ENCODE assay signal across 25 cellular contexts in the genomic region with DNA sequence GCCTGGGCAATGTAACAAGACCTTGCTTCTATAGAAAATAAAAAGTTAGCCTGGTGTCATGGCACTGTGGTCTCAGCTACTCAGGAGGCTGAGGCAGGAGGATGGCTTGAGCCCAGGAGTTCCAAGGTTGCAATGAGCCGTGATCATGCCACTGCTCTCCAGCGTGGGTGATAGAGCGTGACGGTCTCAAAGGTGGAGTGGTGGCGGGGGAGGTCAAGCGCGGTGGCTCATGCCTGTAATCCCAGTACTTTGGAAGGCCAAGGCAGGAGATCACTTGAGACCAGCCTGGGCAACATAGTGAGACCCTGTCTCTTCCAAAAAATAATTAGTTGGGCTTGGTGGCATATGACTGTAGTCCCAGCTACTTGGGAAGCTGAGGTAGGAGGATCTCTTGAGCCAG. TPM values are rescaled to one million over a fixed set of nuclear protein-coding genes. Genes with fewer than 3 reads are reported as not detected.
A peak's percentile ranks its signal among the peaks of the same experiment; 100 is the strongest.
DNase-seq lines count a peak whose midpoint lies in the region; ATAC-seq, FAIRE-seq and TF ChIP-seq lines count a peak whose summit lies in the region.
"Had no signal": no experiment of that assay in that cellular context is flagged by ENCODE, and none has a peak within 500 bp of the region (broad histone marks: within the 10 kb centered on the region; RNA-seq: fewer than 3 reads in every experiment).

No MANE protein-coding gene starts in this region.

- H4K91ac ChIP-seq in H1 (replicated peaks; ENCODE audit: insufficient read length, low read length): no peak overlapping the region

- H4K8ac ChIP-seq in H1 (ENCODE audit: extremely low read depth, insufficient read depth, low read length): no peak overlapping the region; the same call in 1 of the 2 replicates

- no peak overlapping the region for H3K4me3 Mint-ChIP-seq in stimulated activated memory B cell treated with anti-CD40 and anti-IgM and Interleukin-4, amounts not matched to agents 10 μg/mL and 1 μg/mL and 100 μg/mL, for 72 hours

- in situ Hi-C loops in HepG2 (cut with HindIII; ENCODE audit: extremely low pct_ligation_motif_present, low pct_unique_long_range_greater_than_20kb): no loop called here

- H2AFZ ChIP-seq in HepG2 (ENCODE audit: low read length): no peak overlapping the region
- no peak overlapping the region for H2AFZ ChIP-seq in H1 (ENCODE audit: low read length)

- H3K4me3 ChIP-seq in HepG2 (replicated peaks in 1 of 3; ENCODE audit: insufficient read depth in 1 of 3, low read depth in 2 of 3, low read length in 3 of 3) (no peak overlapping the region), right lobe of liver (no peak overlapping the region), H1 (ENCODE audit: extremely low read depth in 1 of 4, insufficient read depth in 2 of 4, low read depth in 3 of 4, low read length in 4 of 4) (no peak overlapping the region), esophagus squamous epithelium (no peak overlapping the region)
- H3K4me3 ChIP-seq: BLaER1 treated with 17β-estradiol and CSF1 and Interleukin-3, amounts not matched to agents 10 nM and 100 nM; HAP-1 had no signal

- no peak overlapping the region for H3K4me2 ChIP-seq in HepG2 (ENCODE audit: low read depth, low read length)
- no peak overlapping the region for H3K4me2 ChIP-seq in H1 (ENCODE audit: insufficient read depth in 1 of 2, low read depth in 2 of 2, low read length in 2 of 2)
- H3K4me2 ChIP-seq: BLaER1 treated with 17β-estradiol and CSF1 and Interleukin-3, amounts not matched to agents 10 nM and 100 nM had no signal

- no peaks in the 10 kb centered on the region for H3K4me1 ChIP-seq in HepG2 (ENCODE audit: insufficient read depth, low read length)
- H3K4me1 ChIP-seq in right lobe of liver: peaks cover 0 to 4% (median 0%) of the 10 kb centered on the region in 4 donors
- H3K4me1 ChIP-seq in H1 (replicated peaks in 1 of 4; ENCODE audit: control insufficient read depth in 3 of 4, insufficient read depth in 4 of 4, low read length in 3 of 4): peaks cover 0 to 2% (median 0%) of the 10 kb centered on the region in 4 experiments; a peak in 1 of 7 replicates
- peaks cover 5 to 46% (median 26%) of the 10 kb centered on the region in 3 donors for H3K4me1 ChIP-seq in esophagus squamous epithelium
- H3K4me1 ChIP-seq: HAP-1 had no signal

- no peak overlapping the region for H4K5ac ChIP-seq in H1 (ENCODE audit: insufficient read length, low read depth, low read length)

- H3K79me2 ChIP-seq in HepG2 (ENCODE audit: insufficient read depth, low read length): no peaks in the 10 kb centered on the region
- no peaks in the 10 kb centered on the region for H3K79me2 ChIP-seq in H1 (ENCODE audit: control insufficient read depth in 1 of 2, insufficient read depth in 2 of 2, low read length in 2 of 2)

- no peaks in the 10 kb centered on the region for H3K79me1 ChIP-seq in H1 (ENCODE audit: low read depth, low read length)

- TF ChIP-seq EP300 in HepG2 (IDR thresholded peaks at IDR 0.05; ENCODE audit: low read depth in 2 of 2, low read length in 2 of 2) (no peak), HepG2 (CRISPR knock-in tag; IDR thresholded peaks at IDR 0.05; ENCODE audit: borderline replicate concordance) (no peak), H1 (IDR thresholded peaks at IDR 0.05; ENCODE audit: borderline replicate concordance in 1 of 2, low read depth in 2 of 2, low read length in 2 of 2) (no peak)

- H2BK20ac ChIP-seq in H1 (ENCODE audit: low read length): no peak overlapping the region

- H3K27ac ChIP-seq in HepG2 (ENCODE audit: extremely low read length, insufficient read depth, low read length): no peak overlapping the region
- no peak overlapping the region for H3K27ac ChIP-seq in right lobe of liver
- H3K27ac ChIP-seq in H1 (ENCODE audit: low read depth, low read length): no peak overlapping the region
- no peak overlapping the region for H3K27ac ChIP-seq in esophagus squamous epithelium
- H3K27ac ChIP-seq: 22Rv1; BLaER1 treated with 17β-estradiol and CSF1 and Interleukin-3, amounts not matched to agents 10 nM and 100 nM had no signal

- ATAC-seq in HepG2 (no peak), right lobe of liver (no peak)
- no peak for ATAC-seq in stimulated activated memory B cell treated with anti-CD40 and anti-IgM and Interleukin-4, amounts not matched to agents 10 μg/mL and 1 μg/mL and 100 μg/mL, for 72 hours
- ATAC-seq: Panc1 had no signal

- CTCF ChIA-PET in HepG2 (lab: Yijun Ruan, JAX; ENCODE audit: low intra/inter-chr PET ratio, low total read pairs) (no interaction called here), H1 (lab: Charles Lee; ENCODE audit: partially characterized antibody) (interaction anchor here (0.7 kb wide), 1 partner anchor 50 kb away, joined by 3 read pairs; no protein-coding TSS in a partner anchor)

- H3K4me1 Mint-ChIP-seq in stimulated activated memory B cell treated with anti-CD40 and anti-IgM and Interleukin-4, amounts not matched to agents 10 μg/mL and 1 μg/mL and 100 μg/mL, for 72 hours: peaks cover 22% of the 10 kb centered on the region

- H3K36me3 ChIP-seq in HepG2 (replicated peaks in 1 of 2; ENCODE audit: control insufficient read depth in 1 of 2, insufficient read depth in 2 of 2, low read length in 2 of 2) (peaks cover 2 to 11% of the 10 kb centered on the region in 2 experiments; a peak in 2 of 5 replicates), right lobe of liver (peaks cover 0 to 4% (median 0%) of the 10 kb centered on the region in 4 donors), H1 (ENCODE audit: control insufficient read depth in 2 of 4, insufficient read depth in 4 of 4, low read length in 3 of 4) (peaks cover 1 to 14% (median 5%) of the 10 kb centered on the region in 4 experiments; a peak in 5 of 8 replicates), esophagus squamous epithelium (peaks cover 0 to 3% (median 0%) of the 10 kb centered on the region in 3 donors)

- H2BK5ac ChIP-seq in H1 (ENCODE audit: low read depth, low read length): no peak overlapping the region

- H3K4ac ChIP-seq in H1 (replicated peaks; ENCODE audit: insufficient read length, low read depth, low read length): no peak overlapping the region

- H3K9ac ChIP-seq in HepG2 (ENCODE audit: insufficient read depth, low read depth, low read length) (no peak overlapping the region), H1 (replicated peaks in 1 of 4; ENCODE audit: extremely low read depth in 1 of 4, low read depth in 3 of 4, low read length in 3 of 4) (no peak overlapping the region)
- H3K9ac ChIP-seq: BLaER1 treated with 17β-estradiol and CSF1 and Interleukin-3, amounts not matched to agents 10 nM and 100 nM had no signal

- no peak overlapping the region for H3K18ac ChIP-seq in H1 (ENCODE audit: extremely low read depth, low read length)

- peak overlapping the region; percentile 33 for H3K27ac Mint-ChIP-seq in stimulated activated memory B cell treated with anti-CD40 and anti-IgM and Interleukin-4, amounts not matched to agents 10 μg/mL and 1 μg/mL and 100 μg/mL, for 72 hours

- no peak overlapping the region for H3K23ac ChIP-seq in H1 (ENCODE audit: insufficient read length)

- POLR2A ChIA-PET in HepG2 (lab: Yijun Ruan, JAX) (interaction anchor here (0.5 to 0.7 kb wide), 2 partner anchors 9 to 332 kb away, joined by 3 to 4 read pairs; no protein-coding TSS in a partner anchor), H1 (lab: Charles Lee; ENCODE audit: partially characterized antibody) (interaction anchor here (1.1 kb wide), 1 partner anchor 11 kb away, joined by 4 read pairs; no protein-coding TSS in a partner anchor)

- no peak overlapping the region for H3K56ac ChIP-seq in H1 (replicated peaks; ENCODE audit: insufficient read length, low read depth, low read length)

- TF ChIP-seq POLR2A in HepG2 (IDR thresholded peaks at IDR 0.05; ENCODE audit: insufficient read depth in 1 of 2, low read depth in 2 of 2, low read length in 2 of 2) (no peak), right lobe of liver (IDR thresholded peaks at IDR 0.05) (no peak), H1 (IDR thresholded peaks at IDR 0.05; ENCODE audit: control extremely low read depth in 1 of 2, low read depth in 2 of 2, low read length in 2 of 2) (no peak), esophagus squamous epithelium (IDR thresholded peaks at IDR 0.05) (no peak)

- no peaks in the 10 kb centered on the region for H3K23me2 ChIP-seq in H1 (ENCODE audit: low read depth, low read length)

- H2BK120ac ChIP-seq in H1 (replicated peaks; ENCODE audit: low read depth, low read length): no peak overlapping the region

- peak overlapping the region; percentile 39; the same call in 1 of the 2 replicates for H2BK12ac ChIP-seq in H1 (ENCODE audit: low read depth, low read length)

- H3K27me3 ChIP-seq in HepG2 (ENCODE audit: control insufficient read depth in 1 of 2, insufficient read depth in 2 of 2, low read length in 2 of 2) (no peaks in the 10 kb centered on the region), right lobe of liver (no peaks in the 10 kb centered on the region), H1 (replicated peaks in 1 of 4; ENCODE audit: control insufficient read depth in 3 of 4, extremely low read depth in 1 of 4, insufficient read depth in 3 of 4, low read length in 3 of 4) (peaks cover 0 to 4% (median 3%) of the 10 kb centered on the region in 4 experiments; a peak in 3 of 7 replicates), esophagus squamous epithelium (no peaks in the 10 kb centered on the region)
- H3K27me3 ChIP-seq: BLaER1 treated with 17β-estradiol and CSF1 and Interleukin-3, amounts not matched to agents 10 nM and 100 nM had no signal

- BruUV-seq in HepG2 (replicated peaks; lab: Mats Ljungman, UMichigan): no TSS peak

- H3K36me3 Mint-ChIP-seq in stimulated activated memory B cell treated with anti-CD40 and anti-IgM and Interleukin-4, amounts not matched to agents 10 μg/mL and 1 μg/mL and 100 μg/mL, for 72 hours: no peaks in the 10 kb centered on the region

- FAIRE-seq in HepG2 (lab: Jason Lieb, UNC) (no peak), H1 (lab: Jason Lieb, UNC) (no peak)
- FAIRE-seq: HTR-8/SVneo had no signal

- DNase-seq in DMS53 (lab: John Stamatoyannopoulos, UW) (peak; percentile 23), DMS53 treated with DMSO at 0.1 percent for 48 hours (lab: John Stamatoyannopoulos, UW; ENCODE audit: unreplicated experiment) (no peak), HepG2 (ENCODE audit: low spot score) (no peak), right lobe of liver (no peak), H1 (ENCODE audit: low read depth in 1 of 2, low spot score in 2 of 2) (no peak), esophagus squamous epithelium (lab: John Stamatoyannopoulos, UW) (no peak), DMS153 treated with DMSO at 0.1 percent for 48 hours (lab: John Stamatoyannopoulos, UW; ENCODE audit: unreplicated experiment) (no peak)
- DNase-seq: ACHN; CD4-positive, alpha-beta memory T cell; DMS153; EL; IMR-90; Karpas-422; MV-4-11; NCI-H1105 treated with DMSO at 0.1 percent for 48 hours; NCI-H2029 treated with DMSO at 0.1 percent for 48 hours; NCI-H226; NCI-H510A treated with DMSO at 0.1 percent for 48 hours; NCI-H748 treated with DMSO at 0.1 percent for 48 hours had no signal

- H3K9me3 ChIP-seq in HepG2 (ENCODE audit: low read length) (no peaks in the 10 kb centered on the region), right lobe of liver (no peaks in the 10 kb centered on the region), H1 (ENCODE audit: insufficient read depth in 2 of 2, low read depth in 1 of 2, low read length in 1 of 2) (no peaks in the 10 kb centered on the region), esophagus squamous epithelium (no peaks in the 10 kb centered on the region)
- H3K9me3 ChIP-seq: HAP-1 had no signal

- no peak overlapping the region for H3K14ac ChIP-seq in H1 (ENCODE audit: insufficient read length)

- intact Hi-C loops in HepG2 (cut with micrococcal nuclease; ENCODE audit: unreplicated experiment): no loop called here
- intact Hi-C loops in right lobe of liver (cut with DNase I): no loop called here
- intact Hi-C loops in esophagus squamous epithelium (cut with DNase I): loop anchor here (10.0 kb wide), 1 partner anchor 266 kb away; a partner anchor contains a TSS

- 92% methylated on average over 7 of the region's 7 CpGs for WGBS in HepG2 (ENCODE audit: low lambda C conversion rate)
- WGBS in right lobe of liver (ENCODE audit: insufficient coverage, low coverage, low lambda C conversion rate, missing lambda C conversion rate): 90% methylated on average over 4 of the region's 7 CpGs
- 91% methylated on average over 7 of the region's 7 CpGs; no CpG with 5 or more reads in 1 of the 2 experiments for WGBS in H1 (ENCODE audit: extremely low coverage in 1 of 2, insufficient coverage in 1 of 2, insufficient read length in 1 of 2, insufficient replicate concordance in 2 of 2, low coverage in 1 of 2, low lambda C conversion rate in 2 of 2, missing lambda C conversion rate in 1 of 2), 2 experiments
- WGBS in esophagus squamous epithelium, 2 donors: 86 to 96% methylated on average over 7 of the region's 7 CpGs

- H2AK5ac ChIP-seq in H1 (ENCODE audit: low read depth, low read length): no peak overlapping the region

- no peaks in the 10 kb centered on the region for H4K20me1 ChIP-seq in HepG2 (ENCODE audit: insufficient read depth, low read length)
- peaks cover 0 to 2% of the 10 kb centered on the region in 2 experiments for H4K20me1 ChIP-seq in H1 (replicated peaks in 1 of 2; ENCODE audit: control insufficient read depth in 1 of 2, insufficient read depth in 2 of 2, low read length in 2 of 2)

- TF ChIP-seq CTCF in HepG2 (CRISPR knock-in tag; IDR thresholded peaks at IDR 0.05): no peak
- no peak for TF ChIP-seq CTCF in right lobe of liver (IDR thresholded peaks at IDR 0.05)
- TF ChIP-seq CTCF in H1 (IDR thresholded peaks at IDR 0.05; ENCODE audit: control extremely low read depth in 1 of 3, insufficient read depth in 1 of 3, low read depth in 1 of 3, low read length in 3 of 3): no peak
- no peak for TF ChIP-seq CTCF in esophagus squamous epithelium (IDR thresholded peaks at IDR 0.05)

- no peak overlapping the region for H2BK15ac ChIP-seq in H1 (ENCODE audit: low read length)

- no peaks in the 10 kb centered on the region for H3K27me3 Mint-ChIP-seq in stimulated activated memory B cell treated with anti-CD40 and anti-IgM and Interleukin-4, amounts not matched to agents 10 μg/mL and 1 μg/mL and 100 μg/mL, for 72 hours
- H3K27me3 Mint-ChIP-seq: CD4-positive, alpha-beta memory T cell had no signal

- TF ChIP-seq RAD21 in HepG2 (CRISPR knock-in tag; IDR thresholded peaks at IDR 0.05): no peak
- TF ChIP-seq RAD21 in H1 (IDR thresholded peaks at IDR 0.05 in 1 of 2, conservative IDR thresholded peaks at IDR 0.05 in 1 of 2; ENCODE audit: low read depth in 2 of 2, low read length in 2 of 2): no peak

- H3K9me3 Mint-ChIP-seq in stimulated activated memory B cell treated with anti-CD40 and anti-IgM and Interleukin-4, amounts not matched to agents 10 μg/mL and 1 μg/mL and 100 μg/mL, for 72 hours: no peaks in the 10 kb centered on the region

RNA-seq across cellular contexts. Expression of a gene that starts 16.7 kb away (rescaled TPM):
- total RNA-seq in HepG2 (2016; rRNA removed; fragmentation: Illumina TruSeq; extraction: Trizol) (30.0 and 47.7 TPM in 2 replicates), right lobe of liver (10 to 100 TPM; 15.5 to 22.9 (median 18.1) TPM), esophagus squamous epithelium (10 to 100 TPM; 21.4 to 34.0 (median 30.6) TPM)
- 8.9 and 9.7 TPM in 2 replicates for total RNA-seq in HepG2 (2016; cell fraction: cytosol; rRNA removed; fragmentation: Illumina TruSeq; extraction: Trizol; ENCODE audit: low read depth)
- 26.3 and 48.8 TPM in 2 replicates for total RNA-seq in HepG2 (2016; cell fraction: insoluble cytoplasmic fraction; rRNA removed; fragmentation: Illumina TruSeq; extraction: Trizol)
- 21.3 and 21.7 TPM in 2 replicates for total RNA-seq in HepG2 (2016; cell fraction: membrane; rRNA removed; fragmentation: Illumina TruSeq; extraction: Trizol)
- 39.3 and 43.4 TPM in 2 replicates for total RNA-seq in HepG2 (2016; cell fraction: nucleus; rRNA removed; fragmentation: Illumina TruSeq; extraction: Trizol)
- polyA plus RNA-seq in HepG2 (2011; rRNA removed) (30.1 and 38.6 TPM in 2 replicates), H1 (2011; rRNA removed) (48.2 and 74.5 TPM in 2 replicates)
- polyA plus RNA-seq in HepG2 (2011; cell fraction: cytosol; rRNA removed): 27.5 and 28.8 TPM in 2 replicates
- polyA plus RNA-seq in HepG2 (2011; cell fraction: nucleus; rRNA removed): 96.1 and 99.7 TPM in 2 replicates
- polyA plus RNA-seq in HepG2 (2012): 21.9 and 29.8 TPM in 2 replicates
- polyA plus RNA-seq in HepG2 (2016; cell fraction: cytosol; fragmentation: Illumina TruSeq; extraction: Trizol; ENCODE audit: low read depth): 7.1 and 8.1 TPM in 2 replicates
- polyA plus RNA-seq in HepG2 (2016; cell fraction: insoluble cytoplasmic fraction; fragmentation: Illumina TruSeq; extraction: Trizol; ENCODE audit: low read depth): 25.8 and 29.7 TPM in 2 replicates
- 14.7 and 16.1 TPM in 2 replicates for polyA plus RNA-seq in HepG2 (2016; cell fraction: membrane; fragmentation: Illumina TruSeq; extraction: Trizol; ENCODE audit: low read depth)
- polyA plus RNA-seq in HepG2 (2016; cell fraction: nucleus; fragmentation: Illumina TruSeq; extraction: Trizol; ENCODE audit: insufficient read depth, low read depth): 78.0 and 82.4 TPM in 2 replicates
- polyA minus RNA-seq in HepG2 (2011; rRNA and poly(A)+ RNA removed; ENCODE audit: low replicate concordance): 24.4 and 42.4 TPM in 2 replicates
- polyA minus RNA-seq in HepG2 (2011; cell fraction: cytosol; rRNA and poly(A)+ RNA removed): 13.1 and 16.7 TPM in 2 replicates
- 18.4 and 22.0 TPM in 2 replicates for polyA minus RNA-seq in HepG2 (2011; cell fraction: nucleus; rRNA and poly(A)+ RNA removed)
- total RNA-seq in H1 (2021; fragmentation: NEBNext Ultra II Directional; extraction: Animal tissue kit (Norgen Biotek cat#: 25700)): 46.0 and 47.8 TPM in 2 replicates
- polyA plus RNA-seq in H1 (2011; cell fraction: cytosol; rRNA removed): 50.7 TPM
- 82.6 TPM for polyA plus RNA-seq in H1 (2011; cell fraction: nucleus; rRNA removed)
- 28.1 to 40.3 TPM (median 36.9 TPM) in 4 replicates for polyA plus RNA-seq in H1 (2012, experiment 1 of 2)
- 32.5 TPM for polyA plus RNA-seq in H1 (2012, experiment 2 of 2)
- polyA plus RNA-seq in H1 (2013, experiment 1 of 2): 35.2 TPM
- 34.6 TPM for polyA plus RNA-seq in H1 (2013, experiment 2 of 2)
- polyA minus RNA-seq in H1 (2011; rRNA and poly(A)+ RNA removed): 25.0 and 35.5 TPM in 2 replicates
- 30.1 TPM for polyA minus RNA-seq in H1 (2011; cell fraction: cytosol; rRNA and poly(A)+ RNA removed)
- polyA minus RNA-seq in H1 (2011; cell fraction: nucleus; rRNA and poly(A)+ RNA removed): 29.5 TPM
